8 cellular contexts compared by ENCODE assay signal in genomic region chrX:104112326-104112951, GRCh38. TPM values are rescaled to one million over a fixed set of nuclear protein-coding genes. Genes with fewer than 3 reads are reported as not detected.
A peak's percentile ranks its signal among the peaks of the same experiment; 100 is the strongest.
DNase-seq lines count a peak whose midpoint lies in the region; ATAC-seq, FAIRE-seq and TF ChIP-seq lines count a peak whose summit lies in the region.

Gene ZCCHC18, plus strand, starts transcription at chrX:104112523. Its CDS starts 1,589 bp downstream, at chrX:104114112.

- no peaks in the 10 kb centered on the region for H3K9me3 Mint-ChIP-seq in natural killer cell

- H3K36me3 Mint-ChIP-seq in natural killer cell = no peaks in the 10 kb centered on the region

- intact Hi-C loops in natural killer cell (cut with micrococcal nuclease) = loop anchor here (1.0 to 5.0 kb wide), 3 partner anchors 14 to 426 kb away; partner anchors contain the start of genes MORF4L2 and SLC25A53

- ATAC-seq in GM19395 (IDR thresholded peaks at IDR 0.05; ENCODE audit: unreplicated experiment) = peak; percentile 67
- peak; percentile 75 for ATAC-seq in HG03442 (IDR thresholded peaks at IDR 0.05; ENCODE audit: unreplicated experiment)
- ATAC-seq in natural killer cell = peak; percentile 43 to 61 (median 52)

- no peak for TF ChIP-seq CTCF in fibroblast of the aortic adventitia (IDR thresholded peaks at IDR 0.05; ENCODE audit: insufficient read depth, low read length)
- no peak for TF ChIP-seq CTCF in natural killer cell (IDR thresholded peaks at IDR 0.05)

- FAIRE-seq in urothelium cell line (lab: Jason Lieb, UNC) = no peak

- peaks cover 20 to 66% of the 10 kb centered on the region in 2 donors for H3K4me1 Mint-ChIP-seq in natural killer cell

- H3K27ac Mint-ChIP-seq in natural killer cell = peak within 1 kb of the TSS; percentile 86 to 94

- peak within 1 kb of the TSS; percentile 93 for H3K4me3 Mint-ChIP-seq in natural killer cell

- DNase-seq in COLO668 (lab: John Stamatoyannopoulos, UW; ENCODE audit: unreplicated experiment) = peak; percentile 50
- DNase-seq in NCI-H774 (lab: John Stamatoyannopoulos, UW) = peak; percentile 16
- DNase-seq in activated T-helper 9 cell treated with anti-CD3 and anti-CD28 coated beads, Interleukin-2, amount 50 U/mL, for 16 hours (ENCODE audit: low read depth) = peak; percentile 6
- peak; percentile 41 for DNase-seq in fibroblast of the aortic adventitia (ENCODE audit: low read depth)
- peak; percentile 32 for DNase-seq in natural killer cell
- DNase-seq in urothelium cell line (ENCODE audit: low spot score) = peak; percentile 62

- H3K27me3 Mint-ChIP-seq in natural killer cell (ENCODE audit: low read depth in 2 of 2) = no peaks in the 10 kb centered on the region

- peak within 1 kb of the TSS; percentile 68 for H3K4me3 ChIP-seq in fibroblast of the aortic adventitia (ENCODE audit: low read depth, low read length)

RNA-seq across cellular contexts. Expression of gene ZCCHC18, which starts in this region (rescaled TPM):
- 0.27 and 2.4 TPM in 2 replicates for total RNA-seq in fibroblast of the aortic adventitia (ENCODE audit: low replicate concordance)
- 1 to 10 TPM; 4.4 to 8.9 (median 5.6) TPM for total RNA-seq in natural killer cell

Comparison
In these comparisons a context has a peak if more than half of its experiments do, and no peak if none do; other contexts are left out.
1. Peak in every context shown above with its lines: DNase-seq, ATAC-seq and H3K4me3 ChIP-seq.
2. DNase-seq: peak in every context shown above with its lines; median percentile 62 in urothelium cell line; 50 in COLO668; 41 in fibroblast of the aortic adventitia; 32 in natural killer cell; 16 in NCI-H774; 6 in activated T-helper 9 cell treated with anti-CD3 and anti-CD28 coated beads, Interleukin-2, amount 50 U/mL, for 16 hours.